Comparison of ENCODE assay signal across 1 cellular context in the genomic region with DNA sequence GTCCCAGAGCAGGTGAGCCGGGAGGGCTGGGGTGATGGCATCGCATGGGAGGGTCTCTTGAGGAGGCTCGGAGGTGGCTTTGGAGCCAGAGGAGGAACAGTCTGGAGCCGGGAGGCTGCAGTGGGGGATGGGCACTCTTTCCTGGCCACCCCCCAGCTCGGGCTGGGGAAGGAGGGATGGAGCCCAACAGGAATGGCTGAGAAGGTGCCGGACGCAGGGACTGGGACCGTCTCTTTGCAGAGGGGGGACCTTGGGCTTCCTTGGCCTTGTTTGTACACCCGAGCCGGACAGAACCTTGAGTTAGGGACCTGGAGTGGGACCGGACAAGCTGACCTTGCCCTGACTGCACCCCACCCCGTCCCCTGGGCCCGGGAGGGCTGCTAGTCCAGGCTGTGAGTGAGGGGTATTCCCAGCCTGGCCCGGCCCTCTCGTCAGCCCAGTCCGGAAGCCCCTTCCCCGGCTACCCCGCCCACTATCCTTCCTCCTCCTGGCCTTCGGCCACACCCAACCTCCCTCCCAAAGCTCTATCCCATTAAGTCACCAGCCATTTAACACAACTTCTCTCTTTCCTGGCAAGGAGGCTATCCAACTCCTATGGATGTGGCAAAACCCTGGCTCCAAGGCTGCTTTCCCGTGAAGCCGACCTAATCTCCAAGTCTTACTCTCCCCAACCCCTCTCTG.
TF ChIP-seq lines count a peak whose summit lies in the region.

No MANE protein-coding gene starts in this region.

TF ChIP-seq in IMR-90, 13 proteins besides CTCF, POLR2A, EP300 and RAD21:
- TF ChIP-seq, protein P1, sequence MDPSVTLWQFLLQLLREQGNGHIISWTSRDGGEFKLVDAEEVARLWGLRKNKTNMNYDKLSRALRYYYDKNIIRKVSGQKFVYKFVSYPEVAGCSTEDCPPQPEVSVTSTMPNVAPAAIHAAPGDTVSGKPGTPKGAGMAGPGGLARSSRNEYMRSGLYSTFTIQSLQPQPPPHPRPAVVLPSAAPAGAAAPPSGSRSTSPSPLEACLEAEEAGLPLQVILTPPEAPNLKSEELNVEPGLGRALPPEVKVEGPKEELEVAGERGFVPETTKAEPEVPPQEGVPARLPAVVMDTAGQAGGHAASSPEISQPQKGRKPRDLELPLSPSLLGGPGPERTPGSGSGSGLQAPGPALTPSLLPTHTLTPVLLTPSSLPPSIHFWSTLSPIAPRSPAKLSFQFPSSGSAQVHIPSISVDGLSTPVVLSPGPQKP (IDR thresholded peaks at IDR 0.05; ENCODE audit: borderline replicate concordance, low read depth, low read length): no peak
- TF ChIP-seq CHD1 (IDR thresholded peaks at IDR 0.05; ENCODE audit: low read depth, low read length) (no peak), RCOR1 (IDR thresholded peaks at IDR 0.05; ENCODE audit: insufficient replicate concordance, low read length) (no peak), MXI1 (IDR thresholded peaks at IDR 0.05; ENCODE audit: borderline replicate concordance, low read depth, low read length) (no peak), FOS (IDR thresholded peaks at IDR 0.05; ENCODE audit: low read depth, low read length) (no peak), CEBPB (IDR thresholded peaks at IDR 0.05; ENCODE audit: low read depth, low read length) (no peak), SMC3 (IDR thresholded peaks at IDR 0.05; ENCODE audit: low read depth, low read length) (no peak), BHLHE40 (IDR thresholded peaks at IDR 0.05; ENCODE audit: low read depth, low read length) (no peak), MAZ (IDR thresholded peaks at IDR 0.05; ENCODE audit: borderline replicate concordance, low read depth, low read length) (no peak), MAFK (IDR thresholded peaks at IDR 0.05; ENCODE audit: low read depth, low read length) (no peak), NFE2L2 (IDR thresholded peaks at IDR 0.05; ENCODE audit: low read depth, low read length) (no peak), RFX5 (IDR thresholded peaks at IDR 0.05; ENCODE audit: low read depth, low read length) (no peak)
- TF ChIP-seq, protein P2, sequence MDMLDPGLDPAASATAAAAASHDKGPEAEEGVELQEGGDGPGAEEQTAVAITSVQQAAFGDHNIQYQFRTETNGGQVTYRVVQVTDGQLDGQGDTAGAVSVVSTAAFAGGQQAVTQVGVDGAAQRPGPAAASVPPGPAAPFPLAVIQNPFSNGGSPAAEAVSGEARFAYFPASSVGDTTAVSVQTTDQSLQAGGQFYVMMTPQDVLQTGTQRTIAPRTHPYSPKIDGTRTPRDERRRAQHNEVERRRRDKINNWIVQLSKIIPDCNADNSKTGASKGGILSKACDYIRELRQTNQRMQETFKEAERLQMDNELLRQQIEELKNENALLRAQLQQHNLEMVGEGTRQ (IDR thresholded peaks at IDR 0.05; ENCODE audit: low read depth, low read length): no peak
